ENCODE assay signal across 17 cellular contexts in the genomic region with DNA sequence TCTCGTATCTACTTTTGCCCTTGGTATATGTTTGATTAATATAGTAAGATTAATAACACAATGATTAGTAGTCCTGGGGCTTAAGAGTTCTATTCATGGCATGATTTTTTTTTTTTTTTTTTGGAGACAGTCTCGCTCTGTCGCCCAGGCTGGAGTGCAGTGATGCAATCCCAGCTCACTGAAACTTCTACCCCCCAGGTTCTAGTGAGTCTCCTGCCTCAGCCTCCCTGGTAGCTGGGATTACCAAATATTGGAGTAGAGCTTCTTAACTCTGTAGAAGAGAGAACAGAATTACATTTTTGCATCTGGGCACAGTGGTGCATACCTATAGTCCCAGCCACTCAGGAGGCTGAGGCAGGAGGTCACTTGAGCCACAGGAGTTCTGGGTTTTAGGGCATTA. TPM values are rescaled to one million over a fixed set of nuclear protein-coding genes. Genes with fewer than 3 reads are reported as not detected.
A peak's percentile ranks its signal among the peaks of the same experiment; 100 is the strongest.
DNase-seq lines count a peak whose midpoint lies in the region; ATAC-seq and FAIRE-seq lines count a peak whose summit lies in the region.
"Had no signal": no experiment of that assay in that cellular context is flagged by ENCODE, and none has a peak within 500 bp of the region (broad histone marks: within the 10 kb centered on the region; RNA-seq: fewer than 3 reads in every experiment).

No MANE protein-coding gene starts in this region.

- no peak overlapping the region for H3K4me3 Mint-ChIP-seq in stimulated activated naive CD8-positive, alpha-beta T cell treated with anti-CD3 and anti-CD28 coated beads, Interleukin-15, Interleukin-2, amounts not matched to agents 100 ng/mL and 50 ng/mL, for 24 hours
- H3K4me3 Mint-ChIP-seq in stimulated activated memory B cell treated with anti-CD40 and anti-IgM and Interleukin-4, amounts not matched to agents 10 μg/mL and 1 μg/mL and 100 μg/mL, for 72 hours = no peak overlapping the region
- H3K4me3 Mint-ChIP-seq: GM23338 had no signal

- H3K36me3 Mint-ChIP-seq in stimulated activated naive CD8-positive, alpha-beta T cell treated with anti-CD3 and anti-CD28 coated beads, Interleukin-15, Interleukin-2, amounts not matched to agents 100 ng/mL and 50 ng/mL, for 24 hours (ENCODE audit: low read depth) = peaks cover 14% of the 10 kb centered on the region
- peaks cover 16% of the 10 kb centered on the region for H3K36me3 Mint-ChIP-seq in stimulated activated memory B cell treated with anti-CD40 and anti-IgM and Interleukin-4, amounts not matched to agents 10 μg/mL and 1 μg/mL and 100 μg/mL, for 72 hours

- peaks cover 99% of the 10 kb centered on the region for H3K4me1 Mint-ChIP-seq in stimulated activated naive CD8-positive, alpha-beta T cell treated with anti-CD3 and anti-CD28 coated beads, Interleukin-15, Interleukin-2, amounts not matched to agents 100 ng/mL and 50 ng/mL, for 24 hours (ENCODE audit: low read depth)
- H3K4me1 Mint-ChIP-seq in stimulated activated memory B cell treated with anti-CD40 and anti-IgM and Interleukin-4, amounts not matched to agents 10 μg/mL and 1 μg/mL and 100 μg/mL, for 72 hours = peaks cover 89% of the 10 kb centered on the region

- no peaks in the 10 kb centered on the region for H3K9me3 Mint-ChIP-seq in stimulated activated naive CD8-positive, alpha-beta T cell treated with anti-CD3 and anti-CD28 coated beads, Interleukin-15, Interleukin-2, amounts not matched to agents 100 ng/mL and 50 ng/mL, for 24 hours
- no peaks in the 10 kb centered on the region for H3K9me3 Mint-ChIP-seq in stimulated activated memory B cell treated with anti-CD40 and anti-IgM and Interleukin-4, amounts not matched to agents 10 μg/mL and 1 μg/mL and 100 μg/mL, for 72 hours
- H3K9me3 Mint-ChIP-seq: GM23338 had no signal

- no peak for DNase-seq in stimulated activated naive CD8-positive, alpha-beta T cell treated with anti-CD3 and anti-CD28 coated beads, Interleukin-15, Interleukin-2, amounts not matched to agents 100 U/mL and 50 U/mL, for 24 hours
- DNase-seq in RCC 7860 (ENCODE audit: low spot score) = peak; percentile 17
- peak; percentile 56 for DNase-seq in glomerular visceral epithelial cell (ENCODE audit: extremely low spot score)
- DNase-seq in SK-N-DZ (ENCODE audit: low spot score) = no peak
- DNase-seq in NCI-H187 (lab: John Stamatoyannopoulos, UW) = no peak
- DNase-seq: cortex of kidney, DMS79, foreskin keratinocyte, NCI-H1105, small intestine, tibial artery had no signal

- FAIRE-seq in RCC 7860 (lab: Jason Lieb, UNC) = peak; percentile 43
- FAIRE-seq: endothelial cell of umbilical vein, GM18507, small intestine had no signal

- H3K27ac Mint-ChIP-seq in stimulated activated naive CD8-positive, alpha-beta T cell treated with anti-CD3 and anti-CD28 coated beads, Interleukin-15, Interleukin-2, amounts not matched to agents 100 ng/mL and 50 ng/mL, for 24 hours = peak overlapping the region; percentile 100
- peak overlapping the region; percentile 50 for H3K27ac Mint-ChIP-seq in stimulated activated memory B cell treated with anti-CD40 and anti-IgM and Interleukin-4, amounts not matched to agents 10 μg/mL and 1 μg/mL and 100 μg/mL, for 72 hours
- H3K27ac Mint-ChIP-seq: GM23338 had no signal

- no peak for ATAC-seq in stimulated activated naive CD8-positive, alpha-beta T cell treated with anti-CD3 and anti-CD28 coated beads, Interleukin-15, Interleukin-2, amounts not matched to agents 100 U/mL and 50 U/mL, for 24 hours
- no peak for ATAC-seq in stimulated activated memory B cell treated with anti-CD40 and anti-IgM and Interleukin-4, amounts not matched to agents 10 μg/mL and 1 μg/mL and 100 μg/mL, for 72 hours
- ATAC-seq in activated CD4-positive, CD25-positive, alpha-beta regulatory T cell treated with anti-CD3 and anti-CD28 coated beads, Interleukin-2, amount 50 U/mL, for 24 hours = no peak
- ATAC-seq: foreskin keratinocyte had no signal

- no peaks in the 10 kb centered on the region for H3K27me3 Mint-ChIP-seq in stimulated activated naive CD8-positive, alpha-beta T cell treated with anti-CD3 and anti-CD28 coated beads, Interleukin-15, Interleukin-2, amounts not matched to agents 100 ng/mL and 50 ng/mL, for 24 hours
- no peaks in the 10 kb centered on the region for H3K27me3 Mint-ChIP-seq in stimulated activated memory B cell treated with anti-CD40 and anti-IgM and Interleukin-4, amounts not matched to agents 10 μg/mL and 1 μg/mL and 100 μg/mL, for 72 hours

RNA-seq across cellular contexts. Expression of a gene that starts 58.9 kb away (rescaled TPM):
- 43.4 and 55.2 TPM in 2 replicates for polyA plus RNA-seq in SK-N-DZ (2014; cell fraction: cytosol; rRNA removed)
- polyA plus RNA-seq in SK-N-DZ (2014; cell fraction: nucleus; rRNA removed) = 13.4 and 25.4 TPM in 2 replicates

Comparison
In these comparisons a context has a peak if more than half of its experiments do, and no peak if none do; other contexts are left out.
1. DNase-seq: peak in RCC 7860 (single experiment) and glomerular visceral epithelial cell (single experiment); none in stimulated activated naive CD8-positive, alpha-beta T cell treated with anti-CD3 and anti-CD28 coated beads, Interleukin-15, Interleukin-2, amounts not matched to agents 100 U/mL and 50 U/mL, for 24 hours (single experiment), SK-N-DZ (single experiment) and NCI-H187 (0 of 2).